Comparison of ENCODE assay signal across 9 cellular contexts in genomic region chrX:14038375-14039077, GRCh38.
"Had no signal": no experiment of that assay in that cellular context is flagged by ENCODE, and none has a peak within 500 bp of the region (broad histone marks: within the 10 kb centered on the region; RNA-seq: fewer than 3 reads in every experiment).

No MANE protein-coding gene starts in this region.

- H3K4me1 Mint-ChIP-seq: activated B cell treated with CpG ODN at 0.5 μM for 24 hours; activated CD4-positive, alpha-beta T cell treated with anti-CD3 and anti-CD28 coated beads, Interleukin-2, amount 10 ng/mL, durations not matched to agents 24 days and 14 days; mesothelial cell of epicardium had no signal

- H3K9me3 Mint-ChIP-seq: activated B cell treated with CpG ODN at 0.5 μM for 24 hours; activated CD4-positive, alpha-beta T cell treated with anti-CD3 and anti-CD28 coated beads, Interleukin-2, amount 10 ng/mL, durations not matched to agents 24 days and 14 days; activated T-cell treated with anti-CD3 and anti-CD28 coated beads, Interleukin-2, amount 50 U/mL, for 72 hours had no signal

- DNase-seq: activated B cell treated with CpG ODN at 0.5 μM for 24 hours; activated CD8-positive, alpha-beta memory T cell treated with anti-CD3 and anti-CD28 coated beads, Interleukin-2, amount 50 U/mL, for 48 hours; activated gamma-delta T cell; amniotic stem cell; lower lobe of right lung had no signal

- H3K36me3 Mint-ChIP-seq: activated naive CD8-positive, alpha-beta T cell; mesothelial cell of epicardium had no signal

- H3K4me3 Mint-ChIP-seq: activated B cell treated with CpG ODN at 0.5 μM for 24 hours; activated CD4-positive, alpha-beta T cell treated with anti-CD3 and anti-CD28 coated beads, Interleukin-2, amount 10 ng/mL, durations not matched to agents 24 days and 14 days; activated naive CD8-positive, alpha-beta T cell; activated T-cell treated with anti-CD3 and anti-CD28 coated beads, Interleukin-2, amount 50 U/mL, for 72 hours; mesothelial cell of epicardium had no signal

- H3K27ac Mint-ChIP-seq: activated B cell treated with CpG ODN at 0.5 μM for 24 hours; activated CD4-positive, alpha-beta T cell treated with anti-CD3 and anti-CD28 coated beads, Interleukin-2, amount 10 ng/mL, durations not matched to agents 24 days and 14 days; activated naive CD8-positive, alpha-beta T cell; activated T-cell treated with anti-CD3 and anti-CD28 coated beads, Interleukin-2, amount 50 U/mL, for 72 hours; mesothelial cell of epicardium had no signal
